8 cellular contexts compared by ENCODE assay signal in genomic region chr14:23078692-23079116, GRCh38. TPM values are rescaled to one million over a fixed set of nuclear protein-coding genes. Genes with fewer than 3 reads are reported as not detected.
DNase-seq lines count a peak whose midpoint lies in the region; FAIRE-seq and TF ChIP-seq lines count a peak whose summit lies in the region.

No MANE protein-coding gene starts in this region.

- no peak overlapping the region for H3K4me3 ChIP-seq in HL-60 (replicated peaks; ENCODE audit: insufficient read depth, low read length)
- H3K4me3 ChIP-seq in brain microvascular endothelial cell (ENCODE audit: low read depth, low read length): no peak overlapping the region
- no peak overlapping the region for H3K4me3 ChIP-seq in kidney epithelial cell (ENCODE audit: low read depth, low read length)

- H3K27me3 ChIP-seq in HL-60 (ENCODE audit: insufficient read depth, poor library complexity, severe bottlenecking) (no peaks in the 10 kb centered on the region), brain microvascular endothelial cell (replicated peaks) (no peaks in the 10 kb centered on the region), kidney epithelial cell (ENCODE audit: control insufficient read depth, insufficient read depth, low read length) (no peaks in the 10 kb centered on the region)

- FAIRE-seq in frontal cortex (lab: Jason Lieb, UNC): no peak

- TF ChIP-seq CTCF in HL-60 (IDR thresholded peaks at IDR 0.05; ENCODE audit: insufficient read depth, low read length) (no peak), brain microvascular endothelial cell (IDR thresholded peaks at IDR 0.05; ENCODE audit: low read depth, low read length, missing control alignments) (peak; percentile 13), kidney epithelial cell (IDR thresholded peaks at IDR 0.05; ENCODE audit: insufficient read depth, low read length, poor library complexity, severe bottlenecking) (no peak), GM10266 (IDR thresholded peaks at IDR 0.05; ENCODE audit: control insufficient read depth, insufficient read depth, low read depth, missing control alignments) (no peak)

- DNase-seq in HL-60 (ENCODE audit: low read depth in 1 of 2, low spot score in 1 of 2): peak; percentile 64 to 82
- DNase-seq in brain microvascular endothelial cell: peak; percentile 94
- peak; percentile 88 for DNase-seq in kidney epithelial cell (ENCODE audit: low read depth)
- peak; percentile 98 for DNase-seq in stromal cell of bone marrow (ENCODE audit: low read depth)
- DNase-seq in cerebellar nuclear complex (lab: John Stamatoyannopoulos, UW): no peak
- no peak for DNase-seq in frontal cortex (ENCODE audit: low spot score in 2 of 2)
- no peak for DNase-seq in GM10266 (ENCODE audit: extremely low spot score)
- DNase-seq in HuH-7.5 (ENCODE audit: low spot score): no peak

- in situ Hi-C loops in brain microvascular endothelial cell (cut with HindIII; ENCODE audit: low pct_ligation_motif_present, low sequenced_read_pairs): no loop called here

- peak overlapping the region; percentile 41 for H3K27ac ChIP-seq in HL-60 (replicated peaks)
- H3K27ac ChIP-seq in brain microvascular endothelial cell: peak overlapping the region; percentile 82

- H3K36me3 ChIP-seq in brain microvascular endothelial cell (replicated peaks) (peaks cover 66% of the 10 kb centered on the region), kidney epithelial cell (ENCODE audit: control insufficient read depth, insufficient read depth, low read length) (peaks cover 9% of the 10 kb centered on the region)

RNA-seq across cellular contexts. Expression of gene ACIN1, which starts 16.2 kb away (rescaled TPM):
- total RNA-seq in kidney epithelial cell: 72.6 and 83.4 TPM in 2 replicates
- 73.0 TPM for total RNA-seq in frontal cortex

RNA-seq across cellular contexts. Expression of gene C14orf119, which starts 16.6 kb away (rescaled TPM):
- total RNA-seq in kidney epithelial cell: 27.5 and 33.3 TPM in 2 replicates
- total RNA-seq in frontal cortex: 22.0 TPM

RNA-seq across cellular contexts. Expression of gene CDH24, which starts 21.4 kb away (rescaled TPM):
- total RNA-seq in kidney epithelial cell (5.9 and 7.0 TPM in 2 replicates), frontal cortex (9.4 TPM)

RNA-seq across cellular contexts. Expression of gene CIROP, which starts 26.1 kb away (rescaled TPM):
- total RNA-seq in kidney epithelial cell (not detected in 2 replicates), frontal cortex (not detected)

RNA-seq across cellular contexts. Expression of gene PSMB11, which starts 36.7 kb away (rescaled TPM):
- not detected in 2 replicates for total RNA-seq in kidney epithelial cell
- total RNA-seq in frontal cortex: under 0.01 TPM

Comparison
In these comparisons a context has a peak if more than half of its experiments do, and no peak if none do; other contexts are left out.
1. DNase-seq: peak in HL-60 (2 of 2), brain microvascular endothelial cell (single experiment), kidney epithelial cell (single experiment) and stromal cell of bone marrow (single experiment); none in cerebellar nuclear complex (0 of 2), frontal cortex (0 of 2), GM10266 (single experiment) and HuH-7.5 (single experiment).